ENCODE assay signal across 1 cellular context in the genomic region with DNA sequence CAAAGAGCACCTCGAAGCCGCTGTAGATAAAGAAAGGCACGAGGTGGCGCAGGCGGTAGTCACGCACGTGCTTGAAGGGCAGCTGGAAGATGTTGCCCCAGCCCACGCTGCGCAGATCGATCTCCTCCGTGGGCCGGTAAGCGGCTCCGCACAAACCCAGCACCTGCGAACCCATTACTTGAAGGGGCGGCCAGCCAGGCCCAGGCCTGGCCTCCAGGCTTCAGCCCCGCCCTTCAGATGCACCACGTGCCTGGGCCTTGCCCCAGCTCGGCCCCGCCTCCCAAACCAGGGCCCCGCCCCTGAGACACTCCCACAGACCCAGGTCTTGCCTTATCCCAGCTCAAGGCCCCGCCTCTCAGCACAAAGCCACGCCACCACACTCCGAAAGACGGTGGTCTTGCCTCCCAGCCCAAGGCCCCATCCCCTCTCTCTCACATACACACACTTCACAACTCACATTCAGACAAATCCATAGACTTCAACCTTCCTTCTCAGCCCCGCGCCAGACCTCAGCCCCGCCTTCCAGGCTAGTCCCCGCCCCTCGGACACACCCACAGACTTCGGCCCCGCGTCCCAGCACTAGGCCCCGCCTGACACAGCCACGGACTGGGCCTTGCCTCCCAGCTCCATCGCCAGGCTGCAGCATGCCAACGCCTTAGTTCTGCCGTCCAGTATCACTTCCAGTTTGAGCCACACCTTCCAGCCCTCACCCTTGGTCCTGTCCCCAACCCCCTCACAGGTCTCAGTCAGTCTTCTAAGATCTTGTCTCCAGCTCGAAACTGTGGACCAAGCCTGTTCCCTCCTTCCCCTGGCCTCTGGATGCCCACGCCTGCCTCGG.
TF ChIP-seq lines count a peak whose summit lies in the region.

No MANE protein-coding gene starts in this region.

TF ChIP-seq in endothelial cell of umbilical vein, 7 proteins besides CTCF, POLR2A, EP300 and RAD21:
- TF ChIP-seq POLR2AphosphoS5 (IDR thresholded peaks at IDR 0.05; ENCODE audit: insufficient read depth, low read depth, low read length): no peak
- TF ChIP-seq MYC (IDR thresholded peaks at IDR 0.05; ENCODE audit: low read depth, low read length): no peak
- TF ChIP-seq GATA2 (IDR thresholded peaks at IDR 0.05; ENCODE audit: insufficient read depth, insufficient read length, low read depth, low read length): no peak
- no peak for TF ChIP-seq EZH2 (IDR thresholded peaks at IDR 0.05; ENCODE audit: borderline replicate concordance, low read depth, low read length, severe bottlenecking)
- TF ChIP-seq JUN (IDR thresholded peaks at IDR 0.05; ENCODE audit: borderline replicate concordance, insufficient read depth, insufficient read length, low read depth): no peak
- TF ChIP-seq, protein P1, sequence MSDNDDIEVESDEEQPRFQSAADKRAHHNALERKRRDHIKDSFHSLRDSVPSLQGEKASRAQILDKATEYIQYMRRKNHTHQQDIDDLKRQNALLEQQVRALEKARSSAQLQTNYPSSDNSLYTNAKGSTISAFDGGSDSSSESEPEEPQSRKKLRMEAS (IDR thresholded peaks at IDR 0.05; ENCODE audit: insufficient read depth, insufficient read length): no peak
- TF ChIP-seq FOS (IDR thresholded peaks at IDR 0.05; ENCODE audit: borderline replicate concordance, insufficient read depth, low read length): no peak
